Comparison of ENCODE assay signal across 17 cellular contexts in genomic region chr2:159272166-159272565, GRCh38. TPM values are rescaled to one million over a fixed set of nuclear protein-coding genes. Genes with fewer than 3 reads are reported as not detected.
"Had no signal": no experiment of that assay in that cellular context is flagged by ENCODE, and none has a peak within 500 bp of the region (broad histone marks: within the 10 kb centered on the region; RNA-seq: fewer than 3 reads in every experiment).

No MANE protein-coding gene starts in this region.

- H3K9me3 Mint-ChIP-seq: stimulated activated naive B cell treated with anti-CD40 and anti-IgM and Interleukin-4, amounts not matched to agents 10 μg/mL and 1 μg/mL and 100 μg/mL, for 72 hours had no signal

- H3K4me1 ChIP-seq: ascending aorta, prostate gland, right lobe of liver, upper lobe of right lung had no signal

- H3K4me3 ChIP-seq: ascending aorta, heart right ventricle, prostate gland, right lobe of liver, spleen, upper lobe of right lung had no signal

- H3K27ac ChIP-seq: ascending aorta, heart right ventricle, prostate gland, right lobe of liver, spleen, upper lobe of right lung had no signal

- H3K4me3 Mint-ChIP-seq: activated T-cell treated with anti-CD3 and anti-CD28 coated beads, Interleukin-2, amount 50 U/mL, for 24 hours; stimulated activated naive B cell treated with anti-CD40 and anti-IgM and Interleukin-4, amounts not matched to agents 10 μg/mL and 1 μg/mL and 100 μg/mL, for 72 hours had no signal

- H3K27me3 ChIP-seq: ascending aorta, heart right ventricle, right lobe of liver, spleen, upper lobe of right lung had no signal

- DNase-seq: activated CD4-positive, alpha-beta T cell treated with anti-CD3 and anti-CD28 coated beads, Interleukin-2, amount 50 U/mL, for 4 hours; activated CD4-positive, CD25-positive, alpha-beta regulatory T cell treated with anti-CD3 and anti-CD28 coated beads, Interleukin-2, amount 50 U/mL, for 72 hours; activated gamma-delta T cell treated with Interleukin-2 at 50 U/mL for 16 hours; activated T-cell treated with anti-CD3 and anti-CD28 coated beads, Interleukin-2, amount 50 U/mL, for 24 hours; foreskin melanocyte; heart right ventricle; kidney glomerular epithelial cell; midbrain; occipital lobe; right lobe of liver; spleen; stimulated activated CD4-positive, alpha-beta T cell treated with anti-CD3 and anti-CD28 coated beads, Interleukin-1b, Interleukin-23, amount 100 ng/mL, for 48 hours; stimulated activated naive B cell treated with anti-CD40 and anti-IgM and Interleukin-4, amounts not matched to agents 10 μg/mL and 1 μg/mL and 100 μg/mL, for 72 hours; substantia nigra; upper lobe of right lung had no signal

- H3K9me3 ChIP-seq: ascending aorta, prostate gland, right lobe of liver, upper lobe of right lung had no signal

- H3K27me3 Mint-ChIP-seq: activated T-cell treated with anti-CD3 and anti-CD28 coated beads, Interleukin-2, amount 50 U/mL, for 24 hours; stimulated activated naive B cell treated with anti-CD40 and anti-IgM and Interleukin-4, amounts not matched to agents 10 μg/mL and 1 μg/mL and 100 μg/mL, for 72 hours had no signal

- H3K36me3 ChIP-seq: prostate gland, right lobe of liver had no signal

- ATAC-seq: heart right ventricle; right lobe of liver; stimulated activated naive B cell treated with anti-CD40 and anti-IgM and Interleukin-4, amounts not matched to agents 10 μg/mL and 1 μg/mL and 100 μg/mL, for 72 hours; upper lobe of right lung had no signal

- H3K27ac Mint-ChIP-seq: activated T-cell treated with anti-CD3 and anti-CD28 coated beads, Interleukin-2, amount 50 U/mL, for 24 hours; stimulated activated naive B cell treated with anti-CD40 and anti-IgM and Interleukin-4, amounts not matched to agents 10 μg/mL and 1 μg/mL and 100 μg/mL, for 72 hours had no signal

RNA-seq across cellular contexts. Expression of gene WDSUB1, which starts 14.3 kb away (rescaled TPM):
- total RNA-seq: ascending aorta had no signal
